ENCODE assay signal across 1 cellular context in genomic region chr2:67600472-67600871, GRCh38.
TF ChIP-seq lines count a peak whose summit lies in the region.

No MANE protein-coding gene starts in this region.

TF ChIP-seq in GM23338, 12 proteins besides CTCF, POLR2A, EP300 and RAD21 (continued from another document):
- TF ChIP-seq ETS1 (IDR thresholded peaks at IDR 0.05): no peak
- TF ChIP-seq ZNF331 (CRISPR knock-in tag; IDR thresholded peaks at IDR 0.05; ENCODE audit: low read depth): no peak
- no peak for TF ChIP-seq STAT1 (IDR thresholded peaks at IDR 0.05; ENCODE audit: unreplicated experiment)
- TF ChIP-seq NANOG (IDR thresholded peaks at IDR 0.05; ENCODE audit: borderline replicate concordance): no peak
- TF ChIP-seq, protein P1, sequence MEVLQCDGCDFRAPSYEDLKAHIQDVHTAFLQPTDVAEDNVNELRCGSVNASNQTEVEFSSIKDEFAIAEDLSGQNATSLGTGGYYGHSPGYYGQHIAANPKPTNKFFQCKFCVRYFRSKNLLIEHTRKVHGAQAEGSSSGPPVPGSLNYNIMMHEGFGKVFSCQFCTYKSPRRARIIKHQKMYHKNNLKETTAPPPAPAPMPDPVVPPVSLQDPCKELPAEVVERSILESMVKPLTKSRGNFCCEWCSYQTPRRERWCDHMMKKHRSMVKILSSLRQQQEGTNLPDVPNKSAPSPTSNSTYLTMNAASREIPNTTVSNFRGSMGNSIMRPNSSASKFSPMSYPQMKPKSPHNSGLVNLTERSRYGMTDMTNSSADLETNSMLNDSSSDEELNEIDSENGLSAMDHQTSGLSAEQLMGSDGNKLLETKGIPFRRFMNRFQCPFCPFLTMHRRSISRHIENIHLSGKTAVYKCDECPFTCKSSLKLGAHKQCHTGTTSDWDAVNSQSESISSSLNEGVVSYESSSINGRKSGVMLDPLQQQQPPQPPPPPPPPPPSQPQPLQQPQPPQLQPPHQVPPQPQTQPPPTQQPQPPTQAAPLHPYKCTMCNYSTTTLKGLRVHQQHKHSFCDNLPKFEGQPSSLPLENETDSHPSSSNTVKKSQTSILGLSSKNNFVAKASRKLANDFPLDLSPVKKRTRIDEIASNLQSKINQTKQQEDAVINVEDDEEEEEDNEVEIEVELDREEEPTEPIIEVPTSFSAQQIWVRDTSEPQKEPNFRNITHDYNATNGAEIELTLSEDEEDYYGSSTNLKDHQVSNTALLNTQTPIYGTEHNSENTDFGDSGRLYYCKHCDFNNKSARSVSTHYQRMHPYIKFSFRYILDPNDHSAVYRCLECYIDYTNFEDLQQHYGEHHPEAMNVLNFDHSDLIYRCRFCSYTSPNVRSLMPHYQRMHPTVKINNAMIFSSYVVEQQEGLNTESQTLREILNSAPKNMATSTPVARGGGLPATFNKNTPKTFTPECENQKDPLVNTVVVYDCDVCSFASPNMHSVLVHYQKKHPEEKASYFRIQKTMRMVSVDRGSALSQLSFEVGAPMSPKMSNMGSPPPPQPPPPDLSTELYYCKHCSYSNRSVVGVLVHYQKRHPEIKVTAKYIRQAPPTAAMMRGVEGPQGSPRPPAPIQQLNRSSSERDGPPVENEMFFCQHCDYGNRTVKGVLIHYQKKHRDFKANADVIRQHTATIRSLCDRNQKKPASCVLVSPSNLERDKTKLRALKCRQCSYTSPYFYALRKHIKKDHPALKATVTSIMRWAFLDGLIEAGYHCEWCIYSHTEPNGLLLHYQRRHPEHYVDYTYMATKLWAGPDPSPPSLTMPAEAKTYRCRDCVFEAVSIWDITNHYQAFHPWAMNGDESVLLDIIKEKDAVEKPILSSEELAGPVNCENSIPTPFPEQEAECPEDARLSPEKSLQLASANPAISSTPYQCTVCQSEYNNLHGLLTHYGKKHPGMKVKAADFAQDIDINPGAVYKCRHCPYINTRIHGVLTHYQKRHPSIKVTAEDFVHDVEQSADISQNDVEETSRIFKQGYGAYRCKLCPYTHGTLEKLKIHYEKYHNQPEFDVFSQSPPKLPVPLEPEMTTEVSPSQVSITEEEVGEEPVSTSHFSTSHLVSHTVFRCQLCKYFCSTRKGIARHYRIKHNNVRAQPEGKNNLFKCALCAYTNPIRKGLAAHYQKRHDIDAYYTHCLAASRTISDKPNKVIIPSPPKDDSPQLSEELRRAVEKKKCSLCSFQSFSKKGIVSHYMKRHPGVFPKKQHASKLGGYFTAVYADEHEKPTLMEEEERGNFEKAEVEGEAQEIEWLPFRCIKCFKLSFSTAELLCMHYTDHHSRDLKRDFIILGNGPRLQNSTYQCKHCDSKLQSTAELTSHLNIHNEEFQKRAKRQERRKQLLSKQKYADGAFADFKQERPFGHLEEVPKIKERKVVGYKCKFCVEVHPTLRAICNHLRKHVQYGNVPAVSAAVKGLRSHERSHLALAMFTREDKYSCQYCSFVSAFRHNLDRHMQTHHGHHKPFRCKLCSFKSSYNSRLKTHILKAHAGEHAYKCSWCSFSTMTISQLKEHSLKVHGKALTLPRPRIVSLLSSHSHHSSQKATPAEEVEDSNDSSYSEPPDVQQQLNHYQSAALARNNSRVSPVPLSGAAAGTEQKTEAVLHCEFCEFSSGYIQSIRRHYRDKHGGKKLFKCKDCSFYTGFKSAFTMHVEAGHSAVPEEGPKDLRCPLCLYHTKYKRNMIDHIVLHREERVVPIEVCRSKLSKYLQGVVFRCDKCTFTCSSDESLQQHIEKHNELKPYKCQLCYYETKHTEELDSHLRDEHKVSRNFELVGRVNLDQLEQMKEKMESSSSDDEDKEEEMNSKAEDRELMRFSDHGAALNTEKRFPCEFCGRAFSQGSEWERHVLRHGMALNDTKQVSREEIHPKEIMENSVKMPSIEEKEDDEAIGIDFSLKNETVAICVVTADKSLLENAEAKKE (CRISPR knock-in tag; IDR thresholded peaks at IDR 0.05): no peak
- no peak for TF ChIP-seq POLR2AphosphoS5 (IDR thresholded peaks at IDR 0.05; ENCODE audit: low read depth)
TF ChIP-seq in GM23338: peak in this region for 0.
